In the genomic region with DNA sequence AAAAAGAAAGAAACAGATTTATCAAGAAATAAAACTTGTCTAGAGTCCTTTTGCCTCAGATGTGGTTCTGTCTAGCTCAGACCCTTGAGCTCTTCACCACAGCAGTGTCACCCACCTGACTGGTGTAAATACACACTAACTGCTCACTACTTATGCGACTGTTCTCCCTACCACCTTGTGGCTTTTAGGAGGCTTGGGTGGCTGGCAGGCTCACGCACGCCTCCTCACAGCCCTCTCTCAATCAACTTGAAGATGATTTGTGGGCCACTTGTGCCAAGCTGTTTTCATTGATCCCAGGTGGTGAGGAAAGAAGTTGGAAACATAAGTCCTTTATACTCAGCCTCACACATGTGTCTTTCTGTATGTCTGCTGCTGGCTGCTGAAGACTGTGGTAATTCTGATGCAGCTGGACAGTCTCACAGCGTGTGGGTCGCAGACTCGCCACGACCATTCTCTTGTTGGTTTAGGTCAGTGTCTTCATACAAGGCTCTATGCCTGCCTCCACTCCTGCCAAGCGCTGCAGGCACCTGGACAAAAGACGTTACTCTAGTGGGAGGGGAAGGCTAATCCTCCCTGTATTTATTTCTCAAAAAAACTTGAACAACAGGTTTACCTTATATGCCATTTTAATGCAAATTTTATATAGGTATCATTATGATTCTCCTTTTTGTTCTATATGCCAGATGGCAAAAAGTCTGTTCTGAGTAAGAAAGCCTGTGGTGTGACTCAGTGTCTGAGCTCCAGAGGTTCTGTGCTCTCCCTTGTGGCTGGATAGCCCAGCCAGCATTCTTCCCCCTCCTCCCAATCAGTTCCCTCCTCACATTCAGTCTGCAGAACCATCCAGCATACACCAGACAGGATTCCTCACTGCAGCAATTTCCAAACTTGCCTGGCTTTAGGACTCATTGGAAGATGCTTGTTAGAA, we compare ENCODE assay signal across 8 cellular contexts.
A peak's percentile ranks its signal among the peaks of the same experiment; 100 is the strongest.
DNase-seq lines count a peak whose midpoint lies in the region; ATAC-seq and TF ChIP-seq lines count a peak whose summit lies in the region.

No MANE protein-coding gene starts in this region.

- DNase-seq in NCI-H1417 (lab: John Stamatoyannopoulos, UW), result peak; percentile 63 to 93 (median 86)
- no peak for DNase-seq in NCI-H1417 treated with DMSO at 0.1 percent for 48 hours (lab: John Stamatoyannopoulos, UW)
- DNase-seq in NCI-H2171 treated with DMSO at 0.1 percent for 48 hours (lab: John Stamatoyannopoulos, UW), result peak; percentile 78
- DNase-seq in breast epithelium (ENCODE audit: low spot score in 2 of 2), result no peak
- DNase-seq in mucosa of descending colon, result no peak
- no peak for DNase-seq in COLO668 (lab: John Stamatoyannopoulos, UW; ENCODE audit: unreplicated experiment)
- DNase-seq in CD1c-positive myeloid dendritic cell (ENCODE audit: extremely low spot score), result no peak
- no peak for DNase-seq in NCI-H1930 (lab: John Stamatoyannopoulos, UW)

- H3K4me1 ChIP-seq in breast epithelium (peaks cover 0 to 15% of the 10 kb centered on the region in 2 donors), mucosa of descending colon (ENCODE audit: low read depth) (peaks cover 53% of the 10 kb centered on the region)

- no peak for TF ChIP-seq POLR2A in breast epithelium (IDR thresholded peaks at IDR 0.05)

- ATAC-seq in mucosa of descending colon, result peak; percentile 19

- peak overlapping the region; percentile 54 to 65 for H3K27ac ChIP-seq in breast epithelium

- no peaks in the 10 kb centered on the region for H3K27me3 ChIP-seq in breast epithelium

- intact Hi-C loops in breast epithelium (cut with DNase I; ENCODE audit: low total_unique reads) (no loop called here), mucosa of descending colon (cut with DNase I, micrococcal nuclease) (no loop called here)

- H3K36me3 ChIP-seq in breast epithelium (no peaks in the 10 kb centered on the region), mucosa of descending colon (ENCODE audit: low read depth) (no peaks in the 10 kb centered on the region)

- H3K4me3 ChIP-seq in breast epithelium (no peak overlapping the region), mucosa of descending colon (no peak overlapping the region)

- H3K9me3 ChIP-seq in breast epithelium (no peaks in the 10 kb centered on the region), mucosa of descending colon (no peaks in the 10 kb centered on the region)

- TF ChIP-seq CTCF in breast epithelium (IDR thresholded peaks at IDR 0.05) (no peak), mucosa of descending colon (IDR thresholded peaks at IDR 0.05) (no peak)

Comparison
In these comparisons a context has a peak if more than half of its experiments do, and no peak if none do; other contexts are left out.
1. DNase-seq: peak in NCI-H1417 (3 of 3) and NCI-H2171 treated with DMSO at 0.1 percent for 48 hours (single experiment); none in NCI-H1417 treated with DMSO at 0.1 percent for 48 hours (single experiment), breast epithelium (0 of 2), mucosa of descending colon (0 of 3), COLO668 (single experiment), CD1c-positive myeloid dendritic cell (single experiment) and NCI-H1930 (0 of 2).